8 cellular contexts compared by ENCODE assay signal in genomic region chr17:17416400-17417360, GRCh38.
DNase-seq lines count a peak whose midpoint lies in the region; TF ChIP-seq lines count a peak whose summit lies in the region.

No MANE protein-coding gene starts in this region.

- no peaks in the 10 kb centered on the region for H3K36me3 ChIP-seq in OCI-LY7 (ENCODE audit: insufficient read depth, low read length)
- H3K36me3 ChIP-seq in mucosa of rectum (ENCODE audit: control insufficient read depth in 2 of 2, insufficient read depth in 2 of 2, low read length in 2 of 2): no peaks in the 10 kb centered on the region

- H3K9me2 ChIP-seq in OCI-LY7 (ENCODE audit: insufficient read depth, low read length): no peaks in the 10 kb centered on the region

- H3K4me3 ChIP-seq in OCI-LY7 (ENCODE audit: low read depth, low read length, poor library complexity, severe bottlenecking): no peak overlapping the region
- no peak overlapping the region for H3K4me3 ChIP-seq in mucosa of rectum (ENCODE audit: low read length in 2 of 2)

- POLR2A ChIA-PET in OCI-LY7 (lab: Charles Lee): interaction anchor here (0.7 kb wide), 1 partner anchor 57 kb away, joined by 3 read pairs; no protein-coding TSS in a partner anchor

- H3K9ac ChIP-seq in mucosa of rectum (ENCODE audit: low read depth in 1 of 2, low read length in 2 of 2): no peak overlapping the region

- H3K9me3 ChIP-seq in OCI-LY7 (ENCODE audit: low read length) (peaks cover 19% of the 10 kb centered on the region; the same call in 1 of the 2 replicates), mucosa of rectum (ENCODE audit: control insufficient read depth in 2 of 2, low read length in 2 of 2) (no peaks in the 10 kb centered on the region)

- intact Hi-C loops in OCI-LY7 (cut with micrococcal nuclease; ENCODE audit: unreplicated experiment): no loop called here

- CTCF ChIA-PET in OCI-LY7 (lab: Charles Lee; ENCODE audit: unreplicated experiment): no interaction called here

- H3K27ac ChIP-seq in OCI-LY7 (ENCODE audit: low read depth, low read length, poor library complexity, severe bottlenecking): no peak overlapping the region
- peak overlapping the region; percentile 85 for H3K27ac ChIP-seq in cingulate gyrus (ENCODE audit: low read depth, low read length)
- H3K27ac ChIP-seq in mucosa of rectum (ENCODE audit: low read depth in 2 of 2, low read length in 2 of 2): peak overlapping the region; percentile 20 to 27

- H4K20me1 ChIP-seq in OCI-LY7 (ENCODE audit: insufficient read depth, low read length): no peaks in the 10 kb centered on the region

- H3K79me2 ChIP-seq in OCI-LY7 (ENCODE audit: insufficient read depth, low read depth, low read length): no peaks in the 10 kb centered on the region

- no peak overlapping the region for H3K4me2 ChIP-seq in OCI-LY7 (ENCODE audit: low read length)

- no peak for TF ChIP-seq CTCF in OCI-LY7 (conservative IDR thresholded peaks at IDR 0.05; ENCODE audit: low read length)

- H2AFZ ChIP-seq in OCI-LY7 (ENCODE audit: low read length): peak overlapping the region; percentile 79; the same call in 1 of the 2 replicates

- H3K4me1 ChIP-seq in OCI-LY7 (ENCODE audit: insufficient read depth, low read length, poor library complexity, severe bottlenecking) (peaks cover 9% of the 10 kb centered on the region), mucosa of rectum (ENCODE audit: control insufficient read depth in 2 of 2, insufficient read depth in 2 of 2, low read length in 2 of 2) (peaks cover 7 to 12% of the 10 kb centered on the region in 2 donors)

- no peaks in the 10 kb centered on the region for H3K27me3 ChIP-seq in mucosa of rectum (ENCODE audit: control insufficient read depth in 2 of 2, insufficient read depth in 2 of 2, low read length in 2 of 2)

- peak; percentile 69 for DNase-seq in HCEC 1CT
- no peak for DNase-seq in OCI-LY7 (ENCODE audit: low spot score)
- DNase-seq in central memory CD4-positive, alpha-beta T cell: no peak
- DNase-seq in NCI-H82 (lab: John Stamatoyannopoulos, UW): no peak
- no peak for DNase-seq in ureter (ENCODE audit: low spot score)
- no peak for DNase-seq in NK-92 treated with Interleukin-12 subunit alpha and Interleukin-12 subunit beta, amount 100 ng/mL, for 24 hours (lab: John Stamatoyannopoulos, UW)

- no TSS peak for BruUV-seq in OCI-LY7 (replicated peaks; lab: Mats Ljungman, UMichigan)
